Comparison of ENCODE assay signal across 12 cellular contexts in genomic region chr14:58768977-58769376, GRCh38.
"Had no signal": no experiment of that assay in that cellular context is flagged by ENCODE, and none has a peak within 500 bp of the region (broad histone marks: within the 10 kb centered on the region; RNA-seq: fewer than 3 reads in every experiment).

No MANE protein-coding gene starts in this region.

- H3K9me3 Mint-ChIP-seq: activated naive CD8-positive, alpha-beta T cell treated with anti-CD3 and anti-CD28 coated beads, Interleukin-2, amount 50 U/mL, for 24 hours; activated T-helper 1 cell treated with anti-CD3 and anti-CD28 coated beads, Interleukin-12 subunit alpha, Interleukin-12 subunit beta, Interleukin-2, Interleukin-4 antibody, amounts not matched to agents 30 ng/mL and 10 ng/mL and 1 ng/mL, durations not matched to agents 14 hours and 24 hours and 36 hours; natural killer cell treated with Interleukin-12 subunit alpha and Interleukin-12 subunit beta and Interleukin-15 and Interleukin-18, amount 100 ng/mL, for 72 hours had no signal

- H3K27ac Mint-ChIP-seq: activated CD8-positive, alpha-beta T cell treated with anti-CD3 and anti-CD28 coated beads, Interleukin-2, amount 10 ng/mL, durations not matched to agents 7 days and 5 days; activated naive CD8-positive, alpha-beta T cell treated with anti-CD3 and anti-CD28 coated beads, Interleukin-2, amount 50 U/mL, for 24 hours; activated T-helper 1 cell treated with anti-CD3 and anti-CD28 coated beads, Interleukin-12 subunit alpha, Interleukin-12 subunit beta, Interleukin-2, Interleukin-4 antibody, amounts not matched to agents 30 ng/mL and 10 ng/mL and 1 ng/mL, durations not matched to agents 14 hours and 24 hours and 36 hours; natural killer cell treated with Interleukin-12 subunit alpha and Interleukin-12 subunit beta and Interleukin-15 and Interleukin-18, amount 100 ng/mL, for 72 hours had no signal

- H3K27me3 Mint-ChIP-seq: activated naive CD8-positive, alpha-beta T cell treated with anti-CD3 and anti-CD28 coated beads, Interleukin-2, amount 50 U/mL, for 24 hours; natural killer cell treated with Interleukin-12 subunit alpha and Interleukin-12 subunit beta and Interleukin-15 and Interleukin-18, amount 100 ng/mL, for 72 hours had no signal

- H3K4me3 Mint-ChIP-seq: activated CD8-positive, alpha-beta T cell treated with anti-CD3 and anti-CD28 coated beads, Interleukin-2, amount 10 ng/mL, durations not matched to agents 7 days and 5 days; activated naive CD8-positive, alpha-beta T cell treated with anti-CD3 and anti-CD28 coated beads, Interleukin-2, amount 50 U/mL, for 24 hours; activated T-helper 1 cell treated with anti-CD3 and anti-CD28 coated beads, Interleukin-12 subunit alpha, Interleukin-12 subunit beta, Interleukin-2, Interleukin-4 antibody, amounts not matched to agents 30 ng/mL and 10 ng/mL and 1 ng/mL, durations not matched to agents 14 hours and 24 hours and 36 hours; natural killer cell treated with Interleukin-12 subunit alpha and Interleukin-12 subunit beta and Interleukin-15 and Interleukin-18, amount 100 ng/mL, for 72 hours had no signal

- H3K36me3 Mint-ChIP-seq: natural killer cell treated with Interleukin-12 subunit alpha and Interleukin-12 subunit beta and Interleukin-15 and Interleukin-18, amount 100 ng/mL, for 72 hours had no signal

- DNase-seq: activated CD4-positive, alpha-beta T cell treated with anti-CD3 and anti-CD28 coated beads for 48 hours; activated CD8-positive, alpha-beta T cell treated with anti-CD3 and anti-CD28 coated beads, Interleukin-2, amount 10 ng/mL, durations not matched to agents 7 days and 5 days; activated naive CD4-positive, alpha-beta T cell; activated naive CD8-positive, alpha-beta T cell treated with anti-CD3 and anti-CD28 coated beads, Interleukin-2, amount 50 U/mL, for 24 hours; effector CD4-positive, alpha-beta T cell; foreskin melanocyte; left colon; pancreas; stimulated activated CD4-positive, alpha-beta T cell treated with anti-CD3 and anti-CD28 coated beads, Interleukin-2, amount 100 ng/mL, for 48 hours; stimulated activated naive CD4-positive, alpha-beta T cell treated with Interleukin-2 at 50 U/mL for 16 hours had no signal

- ATAC-seq: activated CD8-positive, alpha-beta T cell treated with anti-CD3 and anti-CD28 coated beads, Interleukin-2, amount 10 ng/mL, durations not matched to agents 7 days and 5 days; activated naive CD8-positive, alpha-beta T cell treated with anti-CD3 and anti-CD28 coated beads, Interleukin-2, amount 50 U/mL, for 24 hours; natural killer cell treated with Interleukin-12 subunit alpha and Interleukin-12 subunit beta and Interleukin-15 and Interleukin-18, amount 100 ng/mL, for 72 hours; pancreas had no signal

- H3K4me1 Mint-ChIP-seq: activated naive CD8-positive, alpha-beta T cell treated with anti-CD3 and anti-CD28 coated beads, Interleukin-2, amount 50 U/mL, for 24 hours had no signal
